Comparison of ENCODE assay signal across 31 cellular contexts in the genomic region with DNA sequence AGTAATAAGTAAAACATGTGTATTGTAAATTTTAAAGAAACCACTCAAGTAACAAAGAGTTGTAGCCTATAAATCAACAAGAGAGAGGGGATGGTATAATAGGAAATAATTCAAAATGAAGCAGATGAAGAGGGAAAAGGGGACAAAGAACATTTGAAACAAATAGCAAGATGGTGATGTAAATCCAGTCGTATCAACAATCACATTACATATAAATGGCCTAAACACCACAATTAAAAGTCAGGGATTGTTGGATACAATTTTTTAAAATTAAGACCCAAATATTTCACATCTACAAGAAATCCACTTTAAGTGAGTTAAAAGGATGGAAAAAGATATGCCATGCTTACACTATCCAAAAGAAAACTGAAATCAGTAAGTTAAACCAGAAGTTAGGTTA.
"Had no signal": no experiment of that assay in that cellular context is flagged by ENCODE, and none has a peak within 500 bp of the region (broad histone marks: within the 10 kb centered on the region; RNA-seq: fewer than 3 reads in every experiment).

No MANE protein-coding gene starts in this region.

- H3K4me3 Mint-ChIP-seq: natural killer cell treated with Interleukin-12 subunit alpha and Interleukin-12 subunit beta and Interleukin-15 and Interleukin-18, amount 100 ng/mL, for 72 hours; nephron progenitor cell; neural crest cell; stimulated activated memory B cell treated with anti-CD40 and anti-IgM and Interleukin-4, amounts not matched to agents 10 μg/mL and 1 μg/mL and 100 μg/mL, for 72 hours; stimulated activated naive CD8-positive, alpha-beta T cell treated with anti-CD3 and anti-CD28 coated beads, Interleukin-15, amount 100 ng/mL, for 72 hours; type B pancreatic cell had no signal

- FAIRE-seq: small intestine had no signal

- DNase-seq: naive thymus-derived CD8-positive, alpha-beta T cell; nephron progenitor cell; nucleus accumbens; ovary; posterior cingulate gyrus; psoas muscle; right cardiac atrium; right lobe of liver; sigmoid colon; small intestine; stimulated activated CD4-positive, alpha-beta T cell treated with anti-CD3 and anti-CD28 coated beads, Interleukin-15, amount 100 ng/mL, for 24 hours; stimulated activated CD4-positive, alpha-beta T cell treated with anti-CD3 and anti-CD28 coated beads, Interleukin-2, amount 100 ng/mL, for 24 hours; stimulated activated CD4-positive, alpha-beta T cell treated with anti-CD3 and anti-CD28 coated beads, Interleukin-2, amount 100 ng/mL, for 48 hours; stimulated activated CD4-positive, alpha-beta T cell treated with anti-CD3 and anti-CD28 coated beads, Interleukin-4, amount 100 ng/mL, for 24 hours; stimulated activated naive CD4-positive, alpha-beta T cell; stimulated activated naive CD8-positive, alpha-beta T cell treated with anti-CD3 and anti-CD28 coated beads, Interleukin-15, amount 100 ng/mL, for 72 hours; stimulated activated naive CD8-positive, alpha-beta T cell treated with anti-CD3 and anti-CD28 coated beads, Interleukin-15, Interleukin-2, amounts not matched to agents 100 U/mL and 50 U/mL, for 24 hours; substantia nigra; testis; tibial artery; transverse colon; upper lobe of right lung; uterus had no signal

- H3K9me3 Mint-ChIP-seq: natural killer cell treated with Interleukin-12 subunit alpha and Interleukin-12 subunit beta and Interleukin-15 and Interleukin-18, amount 100 ng/mL, for 72 hours had no signal

- H3K27me3 ChIP-seq: neutrophil, ovary, right lobe of liver, sigmoid colon, suprapubic skin, testis, tibial artery, transverse colon, upper lobe of right lung, uterus had no signal

- H3K27ac ChIP-seq: neutrophil, ovary, parathyroid adenoma, psoas muscle, right lobe of liver, sigmoid colon, suprapubic skin, testis, tibial artery, transverse colon, upper lobe of right lung, uterus had no signal

- H2AFZ ChIP-seq: parathyroid adenoma had no signal

- H3K4me1 Mint-ChIP-seq: nephron progenitor cell had no signal

- H3K79me2 ChIP-seq: parathyroid adenoma had no signal

- H3K9ac ChIP-seq: parathyroid adenoma had no signal

- H3K27ac Mint-ChIP-seq: naive thymus-derived CD8-positive, alpha-beta T cell; natural killer cell treated with Interleukin-12 subunit alpha and Interleukin-12 subunit beta and Interleukin-15 and Interleukin-18, amount 100 ng/mL, for 72 hours; nephron progenitor cell; progenitor cell of endocrine pancreas; stimulated activated memory B cell treated with anti-CD40 and anti-IgM and Interleukin-4, amounts not matched to agents 10 μg/mL and 1 μg/mL and 100 μg/mL, for 72 hours; stimulated activated naive CD8-positive, alpha-beta T cell treated with anti-CD3 and anti-CD28 coated beads, Interleukin-15, amount 100 ng/mL, for 72 hours; type B pancreatic cell had no signal

- H3K36me3 ChIP-seq: neutrophil, ovary, right lobe of liver, sigmoid colon, suprapubic skin, tibial artery, transverse colon, upper lobe of right lung, uterus had no signal

- H3K4me3 ChIP-seq: ovary, psoas muscle, right lobe of liver, sigmoid colon, suprapubic skin, testis, tibial artery, transverse colon, upper lobe of right lung, uterus had no signal

- H3K27me3 Mint-ChIP-seq: naive thymus-derived CD8-positive, alpha-beta T cell; natural killer cell treated with Interleukin-12 subunit alpha and Interleukin-12 subunit beta and Interleukin-15 and Interleukin-18, amount 100 ng/mL, for 72 hours; progenitor cell of endocrine pancreas; stimulated activated memory B cell treated with anti-CD40 and anti-IgM and Interleukin-4, amounts not matched to agents 10 μg/mL and 1 μg/mL and 100 μg/mL, for 72 hours; stimulated activated naive CD8-positive, alpha-beta T cell treated with anti-CD3 and anti-CD28 coated beads, Interleukin-15, amount 100 ng/mL, for 72 hours; type B pancreatic cell had no signal

- H3K9me3 ChIP-seq: neutrophil, ovary, right lobe of liver, sigmoid colon, suprapubic skin, testis, tibial artery, upper lobe of right lung, uterus had no signal

- H3K4me1 ChIP-seq: parathyroid adenoma, psoas muscle, right lobe of liver, suprapubic skin, testis, upper lobe of right lung, uterus had no signal

- ATAC-seq: naive thymus-derived CD8-positive, alpha-beta T cell; natural killer cell treated with Interleukin-12 subunit alpha and Interleukin-12 subunit beta and Interleukin-15 and Interleukin-18, amount 100 ng/mL, for 72 hours; psoas muscle; right cardiac atrium; right lobe of liver; stimulated activated memory B cell treated with anti-CD40 and anti-IgM and Interleukin-4, amounts not matched to agents 10 μg/mL and 1 μg/mL and 100 μg/mL, for 72 hours; stimulated activated naive CD8-positive, alpha-beta T cell treated with anti-CD3 and anti-CD28 coated beads, Interleukin-15, amount 100 ng/mL, for 72 hours; stimulated activated naive CD8-positive, alpha-beta T cell treated with anti-CD3 and anti-CD28 coated beads, Interleukin-15, Interleukin-2, amounts not matched to agents 100 U/mL and 50 U/mL, for 24 hours; upper lobe of right lung had no signal
